ENCODE assay signal across 8 cellular contexts in genomic region chr20:34875657-34876160, GRCh38. TPM values are rescaled to one million over a fixed set of nuclear protein-coding genes. Genes with fewer than 3 reads are reported as not detected.
DNase-seq lines count a peak whose midpoint lies in the region; ATAC-seq and TF ChIP-seq lines count a peak whose summit lies in the region.

No MANE protein-coding gene starts in this region.

- intact Hi-C loops in left cardiac atrium (cut with DNase I) (loop anchor here (2.0 to 10.0 kb wide), 2 partner anchors 79 to 219 kb away; partner anchors contain the start of genes TRPC4AP (in 2 of the 2), GSS (in 1 of the 2) and MYH7B (in 1 of the 2)), uterus (cut with DNase I; ENCODE audit: low total_unique reads) (loop anchor here (10.0 kb wide), 1 partner anchor 219 kb away; the partner anchor contains the start of gene TRPC4AP)

- peak in 1 of 2 donors; percentile 2 for TF ChIP-seq RAD21 in liver (IDR thresholded peaks at IDR 0.05)

- WGBS in liver, result 6% methylated on average over 10 of the region's 10 CpGs

- H3K27ac ChIP-seq in cardiac muscle cell (peak overlapping the region; percentile 75), liver (ENCODE audit: low read depth in 1 of 2, low read length in 2 of 2) (peak overlapping the region; percentile 87 to 96), uterus (peak overlapping the region; percentile 76 to 78)

- peak overlapping the region; percentile 1 to 56 for H3K9ac ChIP-seq in liver (ENCODE audit: low read depth in 1 of 2, low read length in 2 of 2)

- H3K36me3 Mint-ChIP-seq in activated naive CD8-positive, alpha-beta T cell, result no peaks in the 10 kb centered on the region

- H3K27ac Mint-ChIP-seq in activated naive CD8-positive, alpha-beta T cell, result peak overlapping the region; percentile 50

- no peak for DNase-seq in cardiac muscle cell (ENCODE audit: low read depth in 1 of 2, low spot score in 1 of 2)
- DNase-seq in left cardiac atrium, result no peak
- DNase-seq in uterus, result no peak
- no peak for DNase-seq in HT-29 (ENCODE audit: low spot score)
- no peak for DNase-seq in COLO829 (ENCODE audit: low spot score)

- H3K4me1 Mint-ChIP-seq in activated naive CD8-positive, alpha-beta T cell (ENCODE audit: low read depth), result peaks cover 56% of the 10 kb centered on the region

- H3K9me3 ChIP-seq in cardiac muscle cell (ENCODE audit: low read depth) (no peaks in the 10 kb centered on the region), liver (ENCODE audit: control insufficient read depth in 4 of 4, low read length in 3 of 4) (no peaks in the 10 kb centered on the region), uterus (no peaks in the 10 kb centered on the region)

- no peaks in the 10 kb centered on the region for H3K27me3 Mint-ChIP-seq in activated naive CD8-positive, alpha-beta T cell

- H3K36me3 ChIP-seq in cardiac muscle cell, result no peaks in the 10 kb centered on the region
- H3K36me3 ChIP-seq in liver (ENCODE audit: control insufficient read depth in 4 of 4, insufficient read depth in 3 of 4, low read depth in 1 of 4, low read length in 3 of 4), result no peaks in the 10 kb centered on the region
- no peaks in the 10 kb centered on the region for H3K36me3 ChIP-seq in uterus

- H3K9me3 Mint-ChIP-seq in activated naive CD8-positive, alpha-beta T cell (ENCODE audit: low read depth), result no peaks in the 10 kb centered on the region

- no peak for ATAC-seq in left cardiac atrium
- no peak for ATAC-seq in GM19324 (IDR thresholded peaks at IDR 0.05; ENCODE audit: low FRiP score, unreplicated experiment)

- TF ChIP-seq POLR2A in uterus (IDR thresholded peaks at IDR 0.05), result peak in 1 of 2 donors; percentile 25

- H3K4me1 ChIP-seq in cardiac muscle cell (ENCODE audit: low read depth) (peaks cover 3% of the 10 kb centered on the region), liver (ENCODE audit: control insufficient read depth in 4 of 4, insufficient read depth in 4 of 4, low read length in 3 of 4) (peaks cover 4 to 57% (median 41%) of the 10 kb centered on the region in 4 donors), uterus (peaks cover 0 to 6% of the 10 kb centered on the region in 2 donors)

- peak overlapping the region; percentile 23 for H3K4me3 ChIP-seq in cardiac muscle cell
- H3K4me3 ChIP-seq in liver (ENCODE audit: low read depth in 1 of 3, low read length in 3 of 3), result peak overlapping the region; percentile 8 to 51 (median 25)
- H3K4me3 ChIP-seq in uterus, result peak overlapping the region; percentile 54 to 87

- TF ChIP-seq CTCF in cardiac muscle cell (IDR thresholded peaks at IDR 0.05; ENCODE audit: low read depth, low read length) (no peak), liver (IDR thresholded peaks at IDR 0.05; ENCODE audit: low read depth, low read length, missing input control) (no peak), uterus (IDR thresholded peaks at IDR 0.05) (peak in 3 of 4 experiments; percentile 9 to 10 (median 10))

- H3K4me3 Mint-ChIP-seq in activated naive CD8-positive, alpha-beta T cell, result peak overlapping the region; percentile 88

- H3K27me3 ChIP-seq in cardiac muscle cell (no peaks in the 10 kb centered on the region), liver (ENCODE audit: control insufficient read depth in 4 of 4, insufficient read depth in 4 of 4, low read length in 3 of 4) (no peaks in the 10 kb centered on the region), uterus (no peaks in the 10 kb centered on the region)

TF ChIP-seq in liver, 16 proteins besides CTCF, POLR2A, EP300 and RAD21:
- TF ChIP-seq NR2F2 (IDR thresholded peaks at IDR 0.05) (peak; percentile 27), YY1 (IDR thresholded peaks at IDR 0.05) (peak; percentile 50), FOXA2 (IDR thresholded peaks at IDR 0.05) (no peak), HNF4G (IDR thresholded peaks at IDR 0.05) (no peak), FOXA1 (IDR thresholded peaks at IDR 0.05) (no peak), HNF4A (conservative IDR thresholded peaks at IDR 0.05) (peak; percentile 54 to 59), EGR1 (IDR thresholded peaks at IDR 0.05; ENCODE audit: low read depth in 2 of 2) (no peak), REST (IDR thresholded peaks at IDR 0.05) (no peak), ATF3 (IDR thresholded peaks at IDR 0.05) (no peak), SP1 (IDR thresholded peaks at IDR 0.05) (no peak), GABPA (IDR thresholded peaks at IDR 0.05 in 1 of 2, conservative IDR thresholded peaks at IDR 0.05 in 1 of 2) (no peak), MAX (IDR thresholded peaks at IDR 0.05) (no peak), ZBTB33 (IDR thresholded peaks at IDR 0.05) (no peak), RXRA (IDR thresholded peaks at IDR 0.05) (peak; percentile 59 to 84), JUND (IDR thresholded peaks at IDR 0.05) (peak in 1 of 2 donors; percentile 37), TAF1 (conservative IDR thresholded peaks at IDR 0.05) (no peak)
TF ChIP-seq in liver: peak in this region for 5.

RNA-seq across cellular contexts. Expression of gene ACSS2, which starts 0.7 kb away (rescaled TPM):
- total RNA-seq in cardiac muscle cell (79.6 and 145 TPM in 2 replicates), left cardiac atrium (100 to 1,000 TPM in 1 of 2 donors, 10 to 100 TPM in 1; 80.8 to 118 TPM), liver (100 to 1,000 TPM; 103 to 260 TPM), uterus (100 to 1,000 TPM in 1 of 4 donors, 10 to 100 TPM in 3; 18.8 to 138 (median 48.7) TPM)
- polyA plus RNA-seq in cardiac muscle cell (93.8 and 105 TPM in 2 replicates), liver (10 to 100 TPM; 29.8 to 56.6 TPM)
- 27.9 and 43.7 TPM in 2 replicates for total RNA-seq in HT-29 (2014; rRNA removed; shearing (Covaris generic))

RNA-seq across cellular contexts. Expression of gene GGT7, which starts 3.1 kb away (rescaled TPM):
- total RNA-seq in cardiac muscle cell (29.6 and 32.3 TPM in 2 replicates), left cardiac atrium (10 to 100 TPM; 14.3 to 16.9 TPM), liver (1 to 10 TPM; 5.4 to 6.5 TPM), uterus (10 to 100 TPM in 3 of 4 donors, 1 to 10 TPM in 1; 7.4 to 38.4 (median 16.5) TPM)
- polyA plus RNA-seq in cardiac muscle cell (53.8 and 58.6 TPM in 2 replicates), liver (1 to 10 TPM; 3.7 to 8.1 TPM)
- 2.0 and 2.4 TPM in 2 replicates for total RNA-seq in HT-29 (2014; rRNA removed; shearing (Covaris generic))

RNA-seq across cellular contexts. Expression of gene NCOA6, which starts 50.3 kb away (rescaled TPM):
- total RNA-seq in cardiac muscle cell (9.9 and 16.8 TPM in 2 replicates), left cardiac atrium (10 to 100 TPM; 16.7 to 19.8 TPM), liver (1 to 10 TPM; 5.4 to 6.1 TPM), uterus (10 to 100 TPM in 2 of 4 donors, 1 to 10 TPM in 2; 3.1 to 39.2 (median 10.5) TPM)
- polyA plus RNA-seq in cardiac muscle cell (21.4 and 28.6 TPM in 2 replicates), liver (10 to 100 TPM in 1 of 2 donors, 1 to 10 TPM in 1; 6.4 to 13.1 TPM)
- 8.5 and 12.5 TPM in 2 replicates for total RNA-seq in HT-29 (2014; rRNA removed; shearing (Covaris generic))

Comparison
In these comparisons a context has a peak if more than half of its experiments do, and no peak if none do; other contexts are left out.
1. CTCF ChIP-seq: peak in uterus (3 of 4); none in cardiac muscle cell (single experiment) and liver (single experiment).
2. Peak in every context shown above with its lines, with median percentiles within 50 percentile points of each other: H3K27ac ChIP-seq and H3K4me3 ChIP-seq.